Comparison of ENCODE assay signal across 18 cellular contexts in the genomic region with DNA sequence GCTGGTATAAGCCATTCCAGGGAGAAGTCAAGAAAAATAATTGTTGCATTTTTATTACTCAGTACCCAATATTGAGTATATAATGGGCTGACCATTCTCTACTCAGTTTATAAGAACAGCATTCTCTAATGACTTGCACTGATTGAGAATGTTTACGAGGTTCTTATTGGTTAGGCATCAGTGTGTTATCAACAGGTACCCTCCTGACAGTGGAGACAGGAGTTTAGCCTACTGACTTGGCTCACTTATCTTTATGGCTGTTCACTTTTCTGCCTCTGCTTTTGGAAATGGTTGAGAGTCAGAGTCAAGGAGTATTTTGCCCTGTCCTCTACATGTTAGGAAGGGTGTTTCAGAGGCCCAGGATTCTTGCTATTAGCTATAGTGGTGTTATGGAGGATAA.
DNase-seq lines count a peak whose midpoint lies in the region; ATAC-seq and TF ChIP-seq lines count a peak whose summit lies in the region.
"Had no signal": no experiment of that assay in that cellular context is flagged by ENCODE, and none has a peak within 500 bp of the region (broad histone marks: within the 10 kb centered on the region; RNA-seq: fewer than 3 reads in every experiment).

No MANE protein-coding gene starts in this region.

- H2BK20ac ChIP-seq in IMR-90 (ENCODE audit: low read depth, low read length) = peak overlapping the region; percentile 82

- TF ChIP-seq RAD21 in IMR-90 (IDR thresholded peaks at IDR 0.05; ENCODE audit: low read length) (no peak), neural cell (conservative IDR thresholded peaks at IDR 0.05) (no peak)

- H2BK5ac ChIP-seq in IMR-90 (ENCODE audit: low read depth, low read length, poor library complexity, severe bottlenecking) = peak overlapping the region; percentile 34

- peak overlapping the region; percentile 25 for H4K91ac ChIP-seq in IMR-90 (ENCODE audit: insufficient read depth, low read depth, low read length)

- H3K56ac ChIP-seq in IMR-90 (ENCODE audit: extremely low read depth, insufficient read depth, low read length) = no peak overlapping the region

- TF ChIP-seq CTCF in IMR-90 (conservative IDR thresholded peaks at IDR 0.05; ENCODE audit: low read depth, low read length) (no peak), neural cell (IDR thresholded peaks at IDR 0.05; ENCODE audit: poor library complexity, severe bottlenecking) (no peak)

- H3K4me3 ChIP-seq in GM23248 (no peak overlapping the region), IMR-90 (ENCODE audit: insufficient read depth, low read depth, low read length) (no peak overlapping the region), neural cell (ENCODE audit: low read length) (no peak overlapping the region)
- H3K4me3 ChIP-seq: BLaER1, GM23338 had no signal

- H4K8ac ChIP-seq in IMR-90 (ENCODE audit: low read depth in 2 of 2, low read length in 2 of 2) = peak overlapping the region in 1 of 2 experiments; percentile 18; a peak in 2 of 4 replicates

- peaks cover 40% of the 10 kb centered on the region for H3K36me3 ChIP-seq in GM23248 (ENCODE audit: low read depth)
- peaks cover 5% of the 10 kb centered on the region for H3K36me3 ChIP-seq in IMR-90 (ENCODE audit: control insufficient read depth, insufficient read depth, low read length)
- no peaks in the 10 kb centered on the region for H3K36me3 ChIP-seq in neural cell (ENCODE audit: insufficient read depth, low read length)

- H2AK5ac ChIP-seq in IMR-90 (ENCODE audit: low read depth, low read length) = peak overlapping the region; percentile 41; the same call in 1 of the 2 replicates

- no peak for ATAC-seq in IMR-90 (ENCODE audit: low read depth)
- no peak for ATAC-seq in HG03025 (IDR thresholded peaks at IDR 0.05; ENCODE audit: low FRiP score, unreplicated experiment)
- ATAC-seq: CD8-positive, alpha-beta T cell; GM23338; HCT116 had no signal

- H3K79me1 ChIP-seq in IMR-90 (ENCODE audit: low read depth in 1 of 2, low read length in 2 of 2) = peaks cover 6 to 22% of the 10 kb centered on the region in 2 experiments; a peak in 3 of 4 replicates

- H3F3A ChIP-seq in GM23248 (ENCODE audit: insufficient read depth) (peaks cover 33% of the 10 kb centered on the region), neural cell (ENCODE audit: insufficient read depth, low read length, poor library complexity, severe bottlenecking) (peaks cover 20% of the 10 kb centered on the region)

- H3K9ac ChIP-seq in GM23248 = peak overlapping the region; percentile 46
- no peak overlapping the region for H3K9ac ChIP-seq in IMR-90 (ENCODE audit: low read depth, low read length)
- peak overlapping the region; percentile 57 for H3K9ac ChIP-seq in neural cell (ENCODE audit: low read length)
- H3K9ac ChIP-seq: BLaER1 had no signal

- H3K4me2 ChIP-seq in GM23248 (ENCODE audit: unreplicated experiment) (peak overlapping the region; percentile 29), IMR-90 (ENCODE audit: low read depth, low read length) (no peak overlapping the region), neural cell (ENCODE audit: low read length) (no peak overlapping the region)
- H3K4me2 ChIP-seq: BLaER1, GM23338 had no signal

- peak overlapping the region; percentile 42; the same call in 1 of the 2 replicates for H3K18ac ChIP-seq in IMR-90 (ENCODE audit: low read depth, low read length)

- peak overlapping the region; percentile 22 for H2AK9ac ChIP-seq in IMR-90 (replicated peaks; ENCODE audit: low read depth, low read length, poor library complexity)

- H3K4me1 ChIP-seq in GM23248 (ENCODE audit: insufficient read depth) = peaks cover 46% of the 10 kb centered on the region
- H3K4me1 ChIP-seq in IMR-90 (ENCODE audit: control insufficient read depth, insufficient read depth, low read length) = peaks cover 21% of the 10 kb centered on the region
- H3K4me1 ChIP-seq: BLaER1, Caco-2 had no signal

- H3K27me3 ChIP-seq in GM23248 (replicated peaks; ENCODE audit: insufficient read depth) (no peaks in the 10 kb centered on the region), IMR-90 (ENCODE audit: control insufficient read depth, insufficient read depth, low read length) (no peaks in the 10 kb centered on the region), neural cell (ENCODE audit: insufficient read depth, low read depth, low read length) (no peaks in the 10 kb centered on the region)
- H3K27me3 ChIP-seq: BLaER1 had no signal

- H4K20me1 ChIP-seq in GM23248 (ENCODE audit: insufficient read depth) = no peaks in the 10 kb centered on the region
- H4K20me1 ChIP-seq in IMR-90 (ENCODE audit: insufficient read depth, low read length) = no peaks in the 10 kb centered on the region
- no peaks in the 10 kb centered on the region for H4K20me1 ChIP-seq in neural cell (ENCODE audit: insufficient read depth)
- H4K20me1 ChIP-seq: BLaER1 had no signal

- dilution Hi-C loops in IMR-90 (cut with HindIII; ENCODE audit: low sequenced_read_pairs, unreplicated experiment) = no loop called here

- 93 to 100% methylated on average over 1 of the region's 1 CpG for WGBS in GM23248 (ENCODE audit: low coverage in 1 of 2, low lambda C conversion rate in 2 of 2, missing lambda C conversion rate in 2 of 2), 2 experiments
- no CpG with 5 or more reads among the region's 1 CpG for WGBS in IMR-90 (ENCODE audit: extremely low coverage in 2 of 2, insufficient read length in 1 of 2), 2 experiments

- H3K9me2 ChIP-seq in GM23248 (ENCODE audit: insufficient read depth) (no peaks in the 10 kb centered on the region), neural cell (ENCODE audit: insufficient read depth, low read length) (no peaks in the 10 kb centered on the region)

- in situ Hi-C loops in GM23248 (cut with MboI) = no loop called here
- in situ Hi-C loops in IMR-90 (cut with MboI; ENCODE audit: low sequenced_read_pairs) = no loop called here

- peak overlapping the region; percentile 63; the same call in 1 of the 2 replicates for H3K4ac ChIP-seq in IMR-90 (ENCODE audit: low read depth, low read length)

- TF ChIP-seq POLR2A in IMR-90 (IDR thresholded peaks at IDR 0.05; ENCODE audit: low read depth, low read length) = no peak

- peak overlapping the region; percentile 65 for H2BK120ac ChIP-seq in IMR-90 (ENCODE audit: low read depth, low read length)

- peaks cover 12% of the 10 kb centered on the region; the same call in 1 of the 2 replicates for H3K79me2 ChIP-seq in GM23248 (ENCODE audit: insufficient read depth)
- H3K79me2 ChIP-seq in neural cell (replicated peaks; ENCODE audit: insufficient read depth, low read length) = no peaks in the 10 kb centered on the region

- no peak overlapping the region for H2AFZ ChIP-seq in GM23248
- no peak overlapping the region for H2AFZ ChIP-seq in IMR-90 (replicated peaks; ENCODE audit: low read length, poor library complexity)
- H2AFZ ChIP-seq in neural cell (ENCODE audit: low read depth, low read length) = no peak overlapping the region
- H2AFZ ChIP-seq: GM23338 had no signal

- DNase-seq in GM23248 (no peak), IMR-90 (no peak), NCI-H2171 (lab: John Stamatoyannopoulos, UW) (no peak), globus pallidus (ENCODE audit: low spot score) (no peak)
- DNase-seq: Caco-2; CD4-positive, CD25-positive, alpha-beta regulatory T cell; CD8-positive, alpha-beta T cell; DMS153; DND-41; H9; HFFc6 had no signal

- H2BK15ac ChIP-seq in IMR-90 (ENCODE audit: low read depth, low read length) = peak overlapping the region; percentile 85

- peaks cover 11% of the 10 kb centered on the region for H3K9me1 ChIP-seq in IMR-90 (ENCODE audit: insufficient read depth, low read length)

- no peak for TF ChIP-seq EP300 in neural cell (conservative IDR thresholded peaks at IDR 0.05; ENCODE audit: poor library complexity, severe bottlenecking)

- POLR2A ChIA-PET in IMR-90 (lab: Charles Lee; ENCODE audit: unreplicated experiment) = no interaction called here

- peak overlapping the region; percentile 79 for H3K14ac ChIP-seq in IMR-90 (replicated peaks; ENCODE audit: low read depth, low read length)

- H4K5ac ChIP-seq in IMR-90 (ENCODE audit: low read depth, low read length) = peak overlapping the region; percentile 49; the same call in 1 of the 2 replicates

- peak overlapping the region; percentile 86 for H3K23ac ChIP-seq in IMR-90 (ENCODE audit: low read depth, low read length)

- BruUV-seq in IMR-90 (replicated peaks; lab: Mats Ljungman, UMichigan) = no TSS peak

- peak overlapping the region; percentile 90 for H3K27ac ChIP-seq in GM23248
- no peak overlapping the region for H3K27ac ChIP-seq in IMR-90 (ENCODE audit: insufficient read depth, low read length)
- H3K27ac ChIP-seq in neural cell (ENCODE audit: low read length) = peak overlapping the region; percentile 95
- H3K27ac ChIP-seq: 22Rv1, BLaER1, C4-2B had no signal

- H3K9me3 ChIP-seq in GM23248 (ENCODE audit: low read depth) (no peaks in the 10 kb centered on the region), IMR-90 (ENCODE audit: control insufficient read depth, insufficient read depth, low read length) (no peaks in the 10 kb centered on the region), neural cell (ENCODE audit: low read length) (no peaks in the 10 kb centered on the region)
- H3K9me3 ChIP-seq: BLaER1, Caco-2 had no signal

- intact Hi-C loops in IMR-90 (cut with micrococcal nuclease) = loop anchor here (5.0 kb wide), 1 partner anchor 37 kb away; no protein-coding TSS in a partner anchor

- CTCF ChIA-PET in IMR-90 (lab: Yijun Ruan, JAX) = no interaction called here

TF ChIP-seq in IMR-90, 13 proteins besides CTCF, POLR2A, EP300 and RAD21 (continues in another document):
- TF ChIP-seq FOS (IDR thresholded peaks at IDR 0.05; ENCODE audit: low read depth, low read length) (no peak), CHD1 (IDR thresholded peaks at IDR 0.05; ENCODE audit: low read depth, low read length) (no peak), MXI1 (IDR thresholded peaks at IDR 0.05; ENCODE audit: borderline replicate concordance, low read depth, low read length) (no peak), MAFK (IDR thresholded peaks at IDR 0.05; ENCODE audit: low read depth, low read length) (no peak), CEBPB (IDR thresholded peaks at IDR 0.05; ENCODE audit: low read depth, low read length) (no peak), SMC3 (IDR thresholded peaks at IDR 0.05; ENCODE audit: low read depth, low read length) (no peak)

TF ChIP-seq in neural cell, 6 proteins besides CTCF, POLR2A, EP300 and RAD21 (continues in another document):
- TF ChIP-seq SMC3 (conservative IDR thresholded peaks at IDR 0.05; ENCODE audit: poor library complexity) = no peak
- TF ChIP-seq TAF1 (IDR thresholded peaks at IDR 0.05; ENCODE audit: low read depth) = no peak
- no peak for TF ChIP-seq EZH2 (IDR thresholded peaks at IDR 0.05; ENCODE audit: borderline replicate concordance, insufficient read depth, low read length, poor library complexity, severe bottlenecking)
